1 cellular context compared by ENCODE assay signal in genomic region chr1:41015894-41016470, GRCh38.
TF ChIP-seq lines count a peak whose summit lies in the region.

No MANE protein-coding gene starts in this region.

TF ChIP-seq in endothelial cell of umbilical vein, 7 proteins besides CTCF, POLR2A, EP300 and RAD21:
- no peak for TF ChIP-seq JUN (IDR thresholded peaks at IDR 0.05; ENCODE audit: borderline replicate concordance, insufficient read depth, insufficient read length, low read depth)
- TF ChIP-seq POLR2AphosphoS5 (IDR thresholded peaks at IDR 0.05; ENCODE audit: insufficient read depth, low read depth, low read length) = no peak
- TF ChIP-seq GATA2 (IDR thresholded peaks at IDR 0.05; ENCODE audit: insufficient read depth, insufficient read length, low read depth, low read length) = no peak
- TF ChIP-seq FOS (IDR thresholded peaks at IDR 0.05; ENCODE audit: borderline replicate concordance, insufficient read depth, low read length) = no peak
- TF ChIP-seq MYC (IDR thresholded peaks at IDR 0.05; ENCODE audit: low read depth, low read length) = no peak
- TF ChIP-seq EZH2 (IDR thresholded peaks at IDR 0.05; ENCODE audit: borderline replicate concordance, low read depth, low read length, severe bottlenecking) = no peak
- TF ChIP-seq, protein P1, sequence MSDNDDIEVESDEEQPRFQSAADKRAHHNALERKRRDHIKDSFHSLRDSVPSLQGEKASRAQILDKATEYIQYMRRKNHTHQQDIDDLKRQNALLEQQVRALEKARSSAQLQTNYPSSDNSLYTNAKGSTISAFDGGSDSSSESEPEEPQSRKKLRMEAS (IDR thresholded peaks at IDR 0.05; ENCODE audit: insufficient read depth, insufficient read length) = no peak
TF ChIP-seq in endothelial cell of umbilical vein: peak in this region for 0.
